In genomic region chr11:36878747-36879146, GRCh38 we compare ENCODE assay signal across 24 cellular contexts.
"Had no signal": no experiment of that assay in that cellular context is flagged by ENCODE, and none has a peak within 500 bp of the region (broad histone marks: within the 10 kb centered on the region; RNA-seq: fewer than 3 reads in every experiment).

No MANE protein-coding gene starts in this region.

- H3K27me3 ChIP-seq: esophagus muscularis mucosa, foreskin keratinocyte, gastroesophageal sphincter, heart left ventricle, hepatocyte had no signal

- H3K27ac ChIP-seq: coronary artery, dorsolateral prefrontal cortex, esophagus muscularis mucosa, foreskin keratinocyte, gastroesophageal sphincter, heart left ventricle, hepatocyte had no signal

- H3K9me3 ChIP-seq: esophagus muscularis mucosa, gastroesophageal sphincter, heart left ventricle had no signal

- H3K36me3 ChIP-seq: esophagus muscularis mucosa, gastroesophageal sphincter, heart left ventricle had no signal

- H3K27ac Mint-ChIP-seq: immature natural killer cell; memory B cell; naive thymus-derived CD4-positive, alpha-beta T cell had no signal

- ATAC-seq: foreskin keratinocyte; gastroesophageal sphincter; heart left ventricle; left colon; left lobe of liver; left ventricle myocardium superior; naive thymus-derived CD4-positive, alpha-beta T cell had no signal

- H3K27me3 Mint-ChIP-seq: memory B cell had no signal

- H3K4me1 ChIP-seq: esophagus muscularis mucosa, foreskin keratinocyte, gastroesophageal sphincter, heart left ventricle had no signal

- H3K4me1 Mint-ChIP-seq: immature natural killer cell; memory B cell; naive thymus-derived CD4-positive, alpha-beta T cell had no signal

- H3K4me3 ChIP-seq: coronary artery, dorsolateral prefrontal cortex, esophagus muscularis mucosa, gastroesophageal sphincter, heart left ventricle, hepatocyte, lung had no signal

- H3K4me3 Mint-ChIP-seq: immature natural killer cell; memory B cell; naive thymus-derived CD4-positive, alpha-beta T cell had no signal

- H3K36me3 Mint-ChIP-seq: immature natural killer cell; memory B cell; naive thymus-derived CD4-positive, alpha-beta T cell had no signal

- DNase-seq: dermis blood vessel endothelial cell; dorsolateral prefrontal cortex; effector CD4-positive, alpha-beta T cell; effector memory CD4-positive, alpha-beta T cell; foreskin keratinocyte; heart left ventricle; hypothalamus; immature natural killer cell; islet precursor cell; kidney; kidney glomerular epithelial cell; left colon; left ventricle myocardium superior; mammary epithelial cell; mesendoderm; midbrain; naive thymus-derived CD4-positive, alpha-beta T cell had no signal
